19 cellular contexts compared by ENCODE assay signal in the genomic region with DNA sequence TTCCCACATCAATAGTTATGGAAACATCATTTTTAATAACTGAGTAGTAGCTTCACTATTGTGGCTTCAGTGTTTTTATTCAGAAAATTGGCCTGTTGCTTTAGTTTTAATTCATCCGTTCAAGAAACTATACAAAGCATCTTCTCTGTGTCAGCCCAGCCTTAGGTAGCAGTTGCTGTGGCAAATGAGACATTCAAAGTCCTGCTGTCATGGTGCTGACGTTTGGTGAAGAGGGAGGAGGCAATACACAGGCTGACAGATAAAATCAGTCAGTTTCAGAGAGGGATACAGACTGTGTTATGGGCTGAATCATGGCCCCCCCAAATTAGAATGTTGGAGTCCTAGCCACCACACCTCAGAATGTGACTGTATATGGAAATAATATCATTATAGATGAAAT. TPM values are rescaled to one million over a fixed set of nuclear protein-coding genes. Genes with fewer than 3 reads are reported as not detected.
A peak's percentile ranks its signal among the peaks of the same experiment; 100 is the strongest.
DNase-seq lines count a peak whose midpoint lies in the region; ATAC-seq lines count a peak whose summit lies in the region.
"Had no signal": no experiment of that assay in that cellular context is flagged by ENCODE, and none has a peak within 500 bp of the region (broad histone marks: within the 10 kb centered on the region; RNA-seq: fewer than 3 reads in every experiment).

No MANE protein-coding gene starts in this region.

- no peak overlapping the region for H3K4me2 ChIP-seq in Karpas-422 (ENCODE audit: low read depth, low read length, poor library complexity, severe bottlenecking)
- H3K4me2 ChIP-seq: GM23338 had no signal

- H3K36me3 ChIP-seq in Karpas-422 (ENCODE audit: insufficient read depth, low read length), result no peaks in the 10 kb centered on the region

- no peaks in the 10 kb centered on the region for H3K9me3 ChIP-seq in Karpas-422 (ENCODE audit: low read length)
- H3K9me3 ChIP-seq: BE2C had no signal

- H3K4me3 ChIP-seq in Karpas-422 (ENCODE audit: low read length), result no peak overlapping the region
- H3K4me3 ChIP-seq: GM23338 had no signal

- no peak overlapping the region for H3K9ac ChIP-seq in Karpas-422 (ENCODE audit: low read length)

- H3K27ac ChIP-seq in Karpas-422 (ENCODE audit: low read length), result no peak overlapping the region

- H2AFZ ChIP-seq in Karpas-422 (ENCODE audit: low read length), result no peak overlapping the region

- H3K9me2 ChIP-seq in Karpas-422 (replicated peaks; ENCODE audit: insufficient read depth, low read length), result no peaks in the 10 kb centered on the region

- H3K79me2 ChIP-seq in Karpas-422 (ENCODE audit: low read length), result no peaks in the 10 kb centered on the region

- no peaks in the 10 kb centered on the region for H3K4me1 ChIP-seq in Karpas-422 (ENCODE audit: low read length)
- H3K4me1 ChIP-seq: BE2C had no signal

- no peaks in the 10 kb centered on the region for H3K27me3 ChIP-seq in Karpas-422 (ENCODE audit: low read length)
- H3K27me3 ChIP-seq: BE2C had no signal

- H4K20me1 ChIP-seq in Karpas-422 (ENCODE audit: insufficient read depth, low read depth, low read length), result no peaks in the 10 kb centered on the region

- peak; percentile 84 for DNase-seq in DMS 273 (lab: John Stamatoyannopoulos, UW; ENCODE audit: unreplicated experiment)
- peak; percentile 69 for DNase-seq in NCI-H1694 (lab: John Stamatoyannopoulos, UW)
- DNase-seq in NCI-H446 treated with DMSO at 0.1 percent for 48 hours (lab: John Stamatoyannopoulos, UW), result peak; percentile 16
- peak; percentile 71 for DNase-seq in cerebellum (ENCODE audit: low spot score)
- DNase-seq in Karpas-422, result no peak
- no peak for DNase-seq in activated CD8-positive, alpha-beta memory T cell treated with anti-CD3 and anti-CD28 coated beads, Interleukin-2, amount 50 U/mL, for 4 hours
- DNase-seq: BE2C; CD4-positive, CD25-positive, alpha-beta regulatory T cell; CD8-positive, alpha-beta memory T cell; COR-L47; DMS153; DMS79; GF-D8; H7; HFFc6 had no signal

- no peak for ATAC-seq in HG02623 (IDR thresholded peaks at IDR 0.05; ENCODE audit: unreplicated experiment)
- ATAC-seq: GM23338, HCT116 had no signal

RNA-seq across cellular contexts. Expression of a gene that starts 56.5 kb away (rescaled TPM):
- total RNA-seq in cerebellum, result 11.9 TPM
- not detected in 2 replicates for total RNA-seq in Karpas-422 (2014; rRNA removed; shearing (Covaris generic); ENCODE audit: low replicate concordance)
- total RNA-seq: A172; CD4-positive, CD25-positive, alpha-beta regulatory T cell; CD8-positive, alpha-beta memory T cell had no signal

Comparison
In these comparisons a context has a peak if more than half of its experiments do, and no peak if none do; other contexts are left out.
1. DNase-seq: peak in DMS 273 (single experiment), NCI-H1694 (single experiment), NCI-H446 treated with DMSO at 0.1 percent for 48 hours (single experiment) and cerebellum (single experiment); none in Karpas-422 (single experiment) and activated CD8-positive, alpha-beta memory T cell treated with anti-CD3 and anti-CD28 coated beads, Interleukin-2, amount 50 U/mL, for 4 hours (single experiment).
2. RNA of a gene that starts 56.5 kb away (total RNA-seq): 11.9 TPM in cerebellum (single experiment); not detected in Karpas-422; every median in the first group is over 10 times any median in the second.